In genomic region chr1:7541629-7542028, GRCh38 we compare ENCODE assay signal across 1 cellular context.
A peak's percentile ranks its signal among the peaks of the same experiment; 100 is the strongest.
TF ChIP-seq lines count a peak whose summit lies in the region.

No MANE protein-coding gene starts in this region.

TF ChIP-seq in HEK293, 187 proteins besides CTCF, POLR2A, EP300 and RAD21:
- TF ChIP-seq, protein P1, sequence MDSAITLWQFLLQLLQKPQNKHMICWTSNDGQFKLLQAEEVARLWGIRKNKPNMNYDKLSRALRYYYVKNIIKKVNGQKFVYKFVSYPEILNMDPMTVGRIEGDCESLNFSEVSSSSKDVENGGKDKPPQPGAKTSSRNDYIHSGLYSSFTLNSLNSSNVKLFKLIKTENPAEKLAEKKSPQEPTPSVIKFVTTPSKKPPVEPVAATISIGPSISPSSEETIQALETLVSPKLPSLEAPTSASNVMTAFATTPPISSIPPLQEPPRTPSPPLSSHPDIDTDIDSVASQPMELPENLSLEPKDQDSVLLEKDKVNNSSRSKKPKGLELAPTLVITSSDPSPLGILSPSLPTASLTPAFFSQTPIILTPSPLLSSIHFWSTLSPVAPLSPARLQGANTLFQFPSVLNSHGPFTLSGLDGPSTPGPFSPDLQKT (IDR thresholded peaks at IDR 0.05; ENCODE audit: borderline replicate concordance, low read depth, low read length), result no peak
- 0 out of 2 replicates have a peak, but pooled peaks have one; percentile 21 for TF ChIP-seq GLIS1 (tag by site-specific recombination; IDR thresholded peaks at IDR 0.05)
